21 cellular contexts compared by ENCODE assay signal in the genomic region with DNA sequence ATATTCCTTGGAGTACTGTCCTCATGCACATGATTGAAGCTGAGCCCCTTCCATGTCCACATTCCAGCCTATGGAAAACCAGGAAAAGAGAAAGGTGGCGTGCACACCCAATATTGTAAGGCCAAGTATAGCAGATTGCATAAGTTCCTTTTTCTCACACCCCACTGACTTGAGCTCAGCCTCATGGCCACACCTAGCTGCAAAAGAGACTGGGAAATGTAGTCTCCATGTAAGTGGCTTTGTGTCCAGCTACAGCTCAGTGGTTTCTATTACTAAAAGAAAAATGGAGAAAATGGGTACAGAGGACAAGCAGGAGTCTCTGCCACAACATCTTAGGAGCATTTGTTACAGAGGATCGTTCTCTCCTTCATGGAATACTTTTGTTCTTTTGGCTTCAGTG.
DNase-seq lines count a peak whose midpoint lies in the region; ATAC-seq and TF ChIP-seq lines count a peak whose summit lies in the region.
"Had no signal": no experiment of that assay in that cellular context is flagged by ENCODE, and none has a peak within 500 bp of the region (broad histone marks: within the 10 kb centered on the region; RNA-seq: fewer than 3 reads in every experiment).

No MANE protein-coding gene starts in this region.

- ATAC-seq in memory B cell (ENCODE audit: low read depth): peak; percentile 77
- no peak for ATAC-seq in HG02571 (IDR thresholded peaks at IDR 0.05; ENCODE audit: unreplicated experiment)
- ATAC-seq: GM23338, Panc1 had no signal

- no peak overlapping the region for H3K4me3 ChIP-seq in brain microvascular endothelial cell (ENCODE audit: low read depth, low read length)
- H3K4me3 ChIP-seq: GM23338, SK-N-MC had no signal

- in situ Hi-C loops in brain microvascular endothelial cell (cut with HindIII; ENCODE audit: low pct_ligation_motif_present, low sequenced_read_pairs): no loop called here

- DNase-seq in SIG-M5 treated with dmso at 0.1 percent for 504 hours (lab: John Stamatoyannopoulos, UW; ENCODE audit: unreplicated experiment) (peak; percentile 53), SIG-M5 (lab: John Stamatoyannopoulos, UW) (no peak), NOMO-1 (lab: John Stamatoyannopoulos, UW; ENCODE audit: unreplicated experiment in 2 of 2) (peak; percentile 61), SKM-1 treated with dmso at 0.1 percent for 144 hours (lab: John Stamatoyannopoulos, UW; ENCODE audit: unreplicated experiment) (peak; percentile 37), memory B cell (ENCODE audit: low spot score in 2 of 2) (no peak), nephron progenitor cell (no peak), brain microvascular endothelial cell (no peak)
- DNase-seq: CD4-positive, alpha-beta memory T cell; DMS153; GF-D8; HCEC 1CT; NCI-H1092; NCI-H1436 treated with DMSO at 0.1 percent for 48 hours; NCI-H2029; NCI-H2171; NCI-H446 treated with DMSO at 0.1 percent for 48 hours had no signal

- H3K4me1 Mint-ChIP-seq in memory B cell: peaks cover 9% of the 10 kb centered on the region
- H3K4me1 Mint-ChIP-seq in nephron progenitor cell: peaks cover 4% of the 10 kb centered on the region

- H3K27me3 ChIP-seq in brain microvascular endothelial cell (replicated peaks): no peaks in the 10 kb centered on the region

- H3K27me3 Mint-ChIP-seq in memory B cell (no peaks in the 10 kb centered on the region), nephron progenitor cell (ENCODE audit: low read depth, poor library complexity) (no peaks in the 10 kb centered on the region)
- H3K27me3 Mint-ChIP-seq: CD4-positive, alpha-beta memory T cell had no signal

- H3K36me3 Mint-ChIP-seq in memory B cell (no peaks in the 10 kb centered on the region), nephron progenitor cell (ENCODE audit: low read depth) (no peaks in the 10 kb centered on the region)
- H3K36me3 Mint-ChIP-seq: CD4-positive, alpha-beta memory T cell had no signal

- H3K27ac ChIP-seq in brain microvascular endothelial cell: no peak overlapping the region
- H3K27ac ChIP-seq: 22Rv1, SK-N-MC had no signal

- H3K9me3 Mint-ChIP-seq in memory B cell: peaks cover 5% of the 10 kb centered on the region
- peaks cover 19% of the 10 kb centered on the region for H3K9me3 Mint-ChIP-seq in nephron progenitor cell
- H3K9me3 Mint-ChIP-seq: CD4-positive, alpha-beta memory T cell; GM23338 had no signal

- H3K4me3 Mint-ChIP-seq in memory B cell (no peak overlapping the region), nephron progenitor cell (no peak overlapping the region)
- H3K4me3 Mint-ChIP-seq: CD4-positive, alpha-beta memory T cell; GM23338 had no signal

- no peak for TF ChIP-seq CTCF in nephron progenitor cell (IDR thresholded peaks at IDR 0.05)
- no peak for TF ChIP-seq CTCF in brain microvascular endothelial cell (IDR thresholded peaks at IDR 0.05; ENCODE audit: low read depth, low read length, missing control alignments)

- no peaks in the 10 kb centered on the region for H3K36me3 ChIP-seq in brain microvascular endothelial cell (replicated peaks)

- H3K27ac Mint-ChIP-seq in memory B cell (no peak overlapping the region), nephron progenitor cell (no peak overlapping the region)
- H3K27ac Mint-ChIP-seq: GM23338 had no signal

Comparison
In these comparisons a context has a peak if more than half of its experiments do, and no peak if none do; other contexts are left out.
1. DNase-seq: peak in SIG-M5 treated with dmso at 0.1 percent for 504 hours (single experiment), NOMO-1 (2 of 2) and SKM-1 treated with dmso at 0.1 percent for 144 hours (single experiment); none in SIG-M5 (single experiment), memory B cell (0 of 2), nephron progenitor cell (single experiment) and brain microvascular endothelial cell (single experiment).